8 cellular contexts compared by ENCODE assay signal in the genomic region with DNA sequence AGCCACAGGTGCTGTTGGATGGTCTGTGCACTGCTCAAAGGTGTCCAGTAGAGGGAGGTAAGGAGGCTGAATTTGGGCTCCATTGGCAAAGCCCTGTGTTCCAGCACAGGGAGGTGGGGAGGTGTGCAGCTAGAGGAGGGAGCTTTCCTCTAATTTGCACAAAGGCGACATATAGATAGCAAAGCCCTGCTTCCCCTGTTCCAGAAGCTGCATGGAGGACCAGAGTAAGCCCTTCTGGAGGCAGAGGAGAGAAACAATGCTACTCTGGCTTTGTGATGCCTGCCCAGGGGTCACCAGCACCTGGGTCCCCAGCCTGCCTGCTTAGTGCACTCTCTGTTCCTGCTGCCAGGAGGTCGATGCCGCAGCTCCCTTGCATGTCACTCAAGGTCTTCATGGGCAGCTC. TPM values are rescaled to one million over a fixed set of nuclear protein-coding genes. Genes with fewer than 3 reads are reported as not detected.
DNase-seq lines count a peak whose midpoint lies in the region; ATAC-seq, FAIRE-seq and TF ChIP-seq lines count a peak whose summit lies in the region.

No MANE protein-coding gene starts in this region.

- BruUV-seq in GM12878 (replicated peaks; lab: Mats Ljungman, UMichigan): no TSS peak

- H3K4me1 ChIP-seq in GM12878 (ENCODE audit: control insufficient read depth, insufficient read depth, low read length) (peaks cover 14% of the 10 kb centered on the region), right lobe of liver (peaks cover 0 to 5% (median 0%) of the 10 kb centered on the region in 4 donors)

- TF ChIP-seq CTCF in GM12878 (IDR thresholded peaks at IDR 0.05 in 2 of 3, conservative IDR thresholded peaks at IDR 0.05 in 1 of 3; ENCODE audit: control insufficient read depth in 2 of 3, extremely low read depth in 1 of 3, insufficient read depth in 1 of 3, low read depth in 3 of 3, low read length in 3 of 3): peak; percentile 88 to 94 (median 89)
- TF ChIP-seq CTCF in right lobe of liver (IDR thresholded peaks at IDR 0.05): peak; percentile 52 to 69 (median 59)

- TF ChIP-seq POLR2A in GM12878 (IDR thresholded peaks at IDR 0.05; ENCODE audit: low read depth, low read length) (no peak), right lobe of liver (IDR thresholded peaks at IDR 0.05) (no peak)

- H3K27me3 ChIP-seq in GM12878 (replicated peaks in 1 of 2; ENCODE audit: control insufficient read depth in 2 of 2, insufficient read depth in 2 of 2, low read length in 1 of 2) (no peaks in the 10 kb centered on the region; a peak in 1 of 4 replicates), right lobe of liver (peaks cover 0 to 12% of the 10 kb centered on the region in 2 donors)

- peak; percentile 69 for TF ChIP-seq RAD21 in GM12878 (IDR thresholded peaks at IDR 0.05; ENCODE audit: insufficient read depth, low read depth, low read length)

- H3K4me3 ChIP-seq in GM12878 (no peak overlapping the region), right lobe of liver (no peak overlapping the region)

- ATAC-seq in GM18868 (IDR thresholded peaks at IDR 0.05; ENCODE audit: unreplicated experiment): peak; percentile 63
- ATAC-seq in HG02981 (IDR thresholded peaks at IDR 0.05; ENCODE audit: unreplicated experiment): peak; percentile 74
- ATAC-seq in GM12878: peak; percentile 83
- ATAC-seq in right lobe of liver: peak; percentile 82 to 90 (median 86)

- H3K9me3 ChIP-seq in GM12878 (replicated peaks; ENCODE audit: control insufficient read depth, insufficient read depth, low read length): no peaks in the 10 kb centered on the region
- H3K9me3 ChIP-seq in right lobe of liver: no peaks in the 10 kb centered on the region

- POLR2A ChIA-PET in GM12878 (lab: Charles Lee): interaction anchor here (1.0 to 1.5 kb wide), 4 partner anchors 14 to 48 kb away, joined by 3 to 6 read pairs (median 5); no protein-coding TSS in a partner anchor

- H3K36me3 ChIP-seq in GM12878 (ENCODE audit: control insufficient read depth in 2 of 2, insufficient read depth in 2 of 2, low read length in 1 of 2): no peaks in the 10 kb centered on the region
- no peaks in the 10 kb centered on the region for H3K36me3 ChIP-seq in right lobe of liver

- SMC1A ChIA-PET in GM12878 (lab: Charles Lee; ENCODE audit: uncharacterized antibody, unreplicated experiment): interaction anchor here (0.6 to 8.6 kb wide), 19 partner anchors 11 to 282 kb away, joined by 3 to 298 read pairs (median 4); no protein-coding TSS in a partner anchor

- no peak overlapping the region for H2AFZ ChIP-seq in GM12878 (ENCODE audit: control insufficient read depth, low read depth, low read length)

- peak; percentile 44 for FAIRE-seq in GM12878 (lab: Jason Lieb, UNC)

- H3K27ac ChIP-seq in GM12878 (ENCODE audit: control insufficient read depth, insufficient read depth): no peak overlapping the region
- no peak overlapping the region for H3K27ac ChIP-seq in right lobe of liver

- intact Hi-C loops in GM12878 (cut with micrococcal nuclease; ENCODE audit: unreplicated experiment): loop anchor here (1.0 to 5.0 kb wide), 5 partner anchors 26 to 246 kb away; no protein-coding TSS in a partner anchor
- intact Hi-C loops in right lobe of liver (cut with DNase I): no loop called here

- no peak overlapping the region for H3K9ac ChIP-seq in GM12878 (ENCODE audit: control insufficient read depth, insufficient read depth, low read length)

- 30% methylated on average over 3 of the region's 3 CpGs for WGBS in GM12878 (ENCODE audit: insufficient coverage, insufficient replicate concordance, low lambda C conversion rate, missing lambda C conversion rate)
- 30% methylated on average over 3 of the region's 3 CpGs for WGBS in right lobe of liver (ENCODE audit: insufficient coverage, low coverage, low lambda C conversion rate, missing lambda C conversion rate)

- CTCF ChIA-PET in GM12878 (lab: Yijun Ruan, JAX): interaction anchor here (0.7 to 17.1 kb wide), 31 partner anchors 8 to 306 kb away, joined by 3 to 664 read pairs (median 5); no protein-coding TSS in a partner anchor

- TF ChIP-seq EP300 in GM12878 (IDR thresholded peaks at IDR 0.05; ENCODE audit: borderline replicate concordance in 1 of 2, control insufficient read depth in 1 of 2, low read depth in 2 of 2, low read length in 2 of 2): no peak

- in situ Hi-C loops in GM12878 (cut with MboI): no loop called here

- no peaks in the 10 kb centered on the region for H4K20me1 ChIP-seq in GM12878 (ENCODE audit: control insufficient read depth, insufficient read depth)

- no peaks in the 10 kb centered on the region; the same call in 1 of the 2 replicates for H3K79me2 ChIP-seq in GM12878 (ENCODE audit: control insufficient read depth, insufficient read depth, low read length)

- RAD21 ChIA-PET in GM12878 (lab: Charles Lee; ENCODE audit: unreplicated experiment): interaction anchor here (0.8 to 12.6 kb wide), 20 partner anchors 9 to 245 kb away, joined by 3 to 383 read pairs (median 6); no protein-coding TSS in a partner anchor

- H3K4me2 ChIP-seq in GM12878 (ENCODE audit: control insufficient read depth, insufficient read depth): no peak overlapping the region

- peak; percentile 7 for DNase-seq in DMS114 treated with DMSO at 0.1 percent for 48 hours (lab: John Stamatoyannopoulos, UW; ENCODE audit: unreplicated experiment)
- peak; percentile 70 for DNase-seq in NCI-H69 (lab: John Stamatoyannopoulos, UW)
- peak; percentile 48 for DNase-seq in GM12878 (ENCODE audit: low read depth, low spot score)
- peak in 1 of 3 donors; percentile 51 for DNase-seq in right lobe of liver
- DNase-seq in ureter (ENCODE audit: low spot score): peak; percentile 41
- no peak for DNase-seq in central memory CD4-positive, alpha-beta T cell

TF ChIP-seq in GM12878, 131 proteins besides CTCF, POLR2A, EP300 and RAD21 (continues in another document):
- no peak for TF ChIP-seq MYC (IDR thresholded peaks at IDR 0.05; ENCODE audit: insufficient read depth, insufficient read length, insufficient replicate concordance, low read length, severe bottlenecking)
- peak; percentile 83 for TF ChIP-seq SMARCA5 (IDR thresholded peaks at IDR 0.05)
- TF ChIP-seq ZBTB4 (CRISPR knock-in tag; IDR thresholded peaks at IDR 0.05): no peak
- TF ChIP-seq, protein P1, sequence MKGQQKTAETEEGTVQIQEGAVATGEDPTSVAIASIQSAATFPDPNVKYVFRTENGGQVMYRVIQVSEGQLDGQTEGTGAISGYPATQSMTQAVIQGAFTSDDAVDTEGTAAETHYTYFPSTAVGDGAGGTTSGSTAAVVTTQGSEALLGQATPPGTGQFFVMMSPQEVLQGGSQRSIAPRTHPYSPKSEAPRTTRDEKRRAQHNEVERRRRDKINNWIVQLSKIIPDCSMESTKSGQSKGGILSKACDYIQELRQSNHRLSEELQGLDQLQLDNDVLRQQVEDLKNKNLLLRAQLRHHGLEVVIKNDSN (IDR thresholded peaks at IDR 0.05; ENCODE audit: borderline replicate concordance, extremely low read length, insufficient read depth, low read depth, low read length): no peak
- TF ChIP-seq ZZZ3 (IDR thresholded peaks at IDR 0.05; ENCODE audit: control insufficient read depth, insufficient read length, low read depth): no peak

RNA-seq across cellular contexts. Expression of gene ARHGAP22, which starts 3.4 kb away (rescaled TPM):
- total RNA-seq in GM12878 (2013; cell fraction: nucleolus; rRNA removed): 17.6 and 21.3 TPM in 2 replicates
- total RNA-seq in GM12878 (2014; rRNA removed): not detected in 2 replicates
- total RNA-seq in GM12878 (2014; rRNA removed; fragmentation: Illumina TruSeq; extraction: Trizol): not detected in 2 replicates
- 0.18 and 0.45 TPM in 2 replicates for total RNA-seq in GM12878 (2021)
- not detected for polyA plus RNA-seq in GM12878 (2011; ENCODE audit: low read depth)
- polyA plus RNA-seq in GM12878 (2011; rRNA removed): 0.61 and 1.0 TPM in 2 replicates
- polyA plus RNA-seq in GM12878 (2011; cell fraction: cytosol; rRNA removed): 0.36 and 0.82 TPM in 2 replicates
- polyA plus RNA-seq in GM12878 (2011; cell fraction: nucleus; rRNA removed): 2.2 and 2.9 TPM in 2 replicates
- polyA plus RNA-seq in GM12878 (2012): 0.73 and 0.76 TPM in 2 replicates
- polyA plus RNA-seq in GM12878 (2014; fragmentation: Illumina TruSeq; extraction: Trizol): not detected in 2 replicates
- polyA plus RNA-seq in GM12878 (2014; fragmentation: Nextera tagmentation; extraction: Ambion mirVana): under 1 TPM in 1 of 2 experiments, not detected in 1; 0.07 TPM
- polyA plus RNA-seq in GM12878 (2014; rRNA removed): 0.08 TPM in 1 of 2 replicates, not detected in the other
- polyA plus RNA-seq in GM12878 (2016; fragmentation: Nextera tagmentation; extraction: Ambion mirVana): under 1 TPM in 1 of 2 experiments, not detected in 1; 0.56 TPM
- polyA minus RNA-seq in GM12878 (2011; rRNA and poly(A)+ RNA removed): 0.73 and 0.88 TPM in 2 replicates
- polyA minus RNA-seq in GM12878 (2011; cell fraction: cytosol; rRNA and poly(A)+ RNA removed): not detected in 2 replicates
- polyA minus RNA-seq in GM12878 (2011; cell fraction: nucleus; rRNA and poly(A)+ RNA removed): 2.8 and 3.5 TPM in 2 replicates
- 1 to 10 TPM in 1 of 6 experiments, under 1 TPM in 5; 0.22 to 3.6 (median 0.64) TPM for total RNA-seq in right lobe of liver
- total RNA-seq in ureter: 4.6 TPM
